Comparison of ENCODE assay signal across 16 cellular contexts in genomic region chr20:53617791-53618489, GRCh38. TPM values are rescaled to one million over a fixed set of nuclear protein-coding genes. Genes with fewer than 3 reads are reported as not detected.
DNase-seq lines count a peak whose midpoint lies in the region; ATAC-seq, FAIRE-seq and TF ChIP-seq lines count a peak whose summit lies in the region.
"Had no signal": no experiment of that assay in that cellular context is flagged by ENCODE, and none has a peak within 500 bp of the region (broad histone marks: within the 10 kb centered on the region; RNA-seq: fewer than 3 reads in every experiment).

No MANE protein-coding gene starts in this region.

- BruUV-seq in K562 (replicated peaks; lab: Mats Ljungman, UMichigan), result no TSS peak
- BruUV-seq in HepG2 (replicated peaks; lab: Mats Ljungman, UMichigan), result no TSS peak

- no peak overlapping the region for H3K4me2 ChIP-seq in A549
- H3K4me2 ChIP-seq in K562 (ENCODE audit: insufficient read depth, low read length), result no peak overlapping the region
- H3K4me2 ChIP-seq in HepG2 (ENCODE audit: low read depth, low read length), result no peak overlapping the region

- in situ Hi-C loops in K562 (cut with MboI) (no loop called here), HepG2 (cut with HindIII; ENCODE audit: extremely low pct_ligation_motif_present, low pct_unique_long_range_greater_than_20kb) (no loop called here)

- H3K27me3 ChIP-seq in K562 (ENCODE audit: control insufficient read depth in 2 of 2, insufficient read depth in 2 of 2, low read length in 2 of 2), result no peaks in the 10 kb centered on the region
- H3K27me3 ChIP-seq in HepG2 (ENCODE audit: control insufficient read depth in 1 of 2, insufficient read depth in 2 of 2, low read length in 2 of 2), result no peaks in the 10 kb centered on the region
- H3K27me3 ChIP-seq in WERI-Rb-1 (ENCODE audit: insufficient read depth, low read depth, severe bottlenecking), result no peaks in the 10 kb centered on the region

- H3K9me3 ChIP-seq in A549 (no peaks in the 10 kb centered on the region), K562 (replicated peaks; ENCODE audit: control insufficient read depth, insufficient read depth, low read depth, low read length) (no peaks in the 10 kb centered on the region), HepG2 (ENCODE audit: low read length) (no peaks in the 10 kb centered on the region), WERI-Rb-1 (ENCODE audit: severe bottlenecking) (no peaks in the 10 kb centered on the region)

- no peak for TF ChIP-seq EP300 in A549 (IDR thresholded peaks at IDR 0.05)
- TF ChIP-seq EP300 in K562 (IDR thresholded peaks at IDR 0.05; ENCODE audit: low read length), result no peak
- TF ChIP-seq EP300 in HepG2 (IDR thresholded peaks at IDR 0.05; ENCODE audit: low read depth in 2 of 2, low read length in 2 of 2), result no peak
- no peak for TF ChIP-seq EP300 in HepG2 (CRISPR knock-in tag; IDR thresholded peaks at IDR 0.05; ENCODE audit: borderline replicate concordance)

- ATAC-seq in A549 (no peak), K562 (no peak), HepG2 (no peak), left lobe of liver (no peak)

- H3K27ac ChIP-seq in A549 (peak overlapping the region; percentile 9 to 70; a peak in 4 of 6 replicates), K562 (ENCODE audit: extremely low read depth, low read depth, low read length) (no peak overlapping the region), HepG2 (ENCODE audit: extremely low read length, insufficient read depth, low read length) (no peak overlapping the region), WERI-Rb-1 (no peak overlapping the region)

- no peak for DNase-seq in A549 (ENCODE audit: low read depth in 1 of 2, low spot score in 1 of 2)
- peak; percentile 42 for DNase-seq in M059J (ENCODE audit: low read depth)
- DNase-seq in K562 (ENCODE audit: extremely low read depth in 1 of 4, low spot score in 3 of 4), result no peak
- DNase-seq in HepG2 (ENCODE audit: low spot score), result no peak
- no peak for DNase-seq in DMS153 (lab: John Stamatoyannopoulos, UW)
- no peak for DNase-seq in GM10248 (ENCODE audit: extremely low spot score)
- no peak for DNase-seq in WERI-Rb-1
- DNase-seq in left lobe of liver (ENCODE audit: low spot score), result no peak
- DNase-seq: COR-L47, DMS79, GDM1, MV-4-11, NCI-H1436, NCI-H2029 treated with DMSO at 0.1 percent for 48 hours, NCI-H510A treated with DMSO at 0.1 percent for 48 hours had no signal

- CTCF ChIA-PET in A549 (lab: Yijun Ruan, JAX), result interaction anchor here (1.2 kb wide), 1 partner anchor 110 kb away, joined by 3 read pairs; no protein-coding TSS in a partner anchor
- CTCF ChIA-PET in K562 (lab: Yijun Ruan, JAX; ENCODE audit: low intra/inter-chr PET ratio), result no interaction called here
- CTCF ChIA-PET in HepG2 (lab: Yijun Ruan, JAX; ENCODE audit: low intra/inter-chr PET ratio, low total read pairs), result no interaction called here
- CTCF ChIA-PET in GM10248 (lab: Yijun Ruan, JAX), result interaction anchor here (1.3 kb wide), 1 partner anchor 24 kb away, joined by 4 read pairs; no protein-coding TSS in a partner anchor

- intact Hi-C loops in K562 (cut with micrococcal nuclease), result no loop called here
- intact Hi-C loops in HepG2 (cut with micrococcal nuclease; ENCODE audit: unreplicated experiment), result no loop called here

- WGBS in A549 (ENCODE audit: missing lambda C conversion rate), result 83% methylated on average over 10 of the region's 10 CpGs
- WGBS in K562 (ENCODE audit: insufficient coverage, low coverage, missing lambda C conversion rate), result 82% methylated on average over 9 of the region's 10 CpGs
- 80% methylated on average over 10 of the region's 10 CpGs for WGBS in HepG2 (ENCODE audit: low lambda C conversion rate)

- TF ChIP-seq RAD21 in A549 (conservative IDR thresholded peaks at IDR 0.05 in 1 of 2, IDR thresholded peaks at IDR 0.05 in 1 of 2), result no peak
- no peak for TF ChIP-seq RAD21 in K562 (CRISPR knock-in tag; conservative IDR thresholded peaks at IDR 0.05 in 1 of 2, IDR thresholded peaks at IDR 0.05 in 1 of 2)
- no peak for TF ChIP-seq RAD21 in HepG2 (CRISPR knock-in tag; IDR thresholded peaks at IDR 0.05)

- H2AFZ ChIP-seq in K562 (ENCODE audit: low read depth, low read length) (no peak overlapping the region), HepG2 (ENCODE audit: low read length) (no peak overlapping the region)

- H4K20me1 ChIP-seq in K562 (replicated peaks; ENCODE audit: control insufficient read depth, insufficient read depth, low read length) (no peaks in the 10 kb centered on the region), HepG2 (ENCODE audit: insufficient read depth, low read length) (no peaks in the 10 kb centered on the region)

- H3K4me1 ChIP-seq in A549, result peaks cover 38% of the 10 kb centered on the region
- H3K4me1 ChIP-seq in K562 (replicated peaks in 1 of 2; ENCODE audit: control insufficient read depth in 2 of 2, insufficient read depth in 2 of 2, low read length in 2 of 2), result peaks cover 18 to 37% of the 10 kb centered on the region in 2 experiments
- H3K4me1 ChIP-seq in HepG2 (ENCODE audit: insufficient read depth, low read length), result peaks cover 29% of the 10 kb centered on the region

- TF ChIP-seq CTCF in A549 (IDR thresholded peaks at IDR 0.05) (no peak), K562 (IDR thresholded peaks at IDR 0.05 in 2 of 3, conservative IDR thresholded peaks at IDR 0.05 in 1 of 3; ENCODE audit: insufficient read depth in 2 of 3, low read depth in 1 of 3, low read length in 3 of 3) (no peak), HepG2 (CRISPR knock-in tag; IDR thresholded peaks at IDR 0.05) (no peak), GM10248 (IDR thresholded peaks at IDR 0.05; ENCODE audit: control extremely low read depth, extremely low read depth, low read depth, missing control alignments) (no peak), WERI-Rb-1 (IDR thresholded peaks at IDR 0.05; ENCODE audit: low read depth, low read length) (no peak)

- no peak overlapping the region for H3K4me3 ChIP-seq in A549
- no peak overlapping the region for H3K4me3 ChIP-seq in K562
- H3K4me3 ChIP-seq in HepG2 (replicated peaks in 1 of 3; ENCODE audit: insufficient read depth in 1 of 3, low read depth in 2 of 3, low read length in 3 of 3), result no peak overlapping the region
- H3K4me3 ChIP-seq in WERI-Rb-1 (ENCODE audit: low read depth, low read length), result no peak overlapping the region

- FAIRE-seq in A549 (lab: Jason Lieb, UNC), result no peak
- no peak for FAIRE-seq in K562 (lab: Jason Lieb, UNC)
- no peak for FAIRE-seq in HepG2 (lab: Jason Lieb, UNC)
- FAIRE-seq: H54 had no signal

- H3K9me1 ChIP-seq in K562 (ENCODE audit: control insufficient read depth, insufficient read depth, low read length), result no peaks in the 10 kb centered on the region

- no peaks in the 10 kb centered on the region for H3K36me3 ChIP-seq in K562 (ENCODE audit: control insufficient read depth, insufficient read depth, low read length)
- no peaks in the 10 kb centered on the region for H3K36me3 ChIP-seq in HepG2 (replicated peaks in 1 of 2; ENCODE audit: control insufficient read depth in 1 of 2, insufficient read depth in 2 of 2, low read length in 2 of 2)
- no peaks in the 10 kb centered on the region for H3K36me3 ChIP-seq in WERI-Rb-1

- POLR2A ChIA-PET in A549 (lab: Yijun Ruan, JAX) (interaction anchor here (0.7 kb wide), 1 partner anchor 218 kb away, joined by 3 read pairs; no protein-coding TSS in a partner anchor), K562 (lab: Yijun Ruan, JAX) (no interaction called here), HepG2 (lab: Yijun Ruan, JAX) (no interaction called here), GM10248 (lab: Yijun Ruan, JAX) (no interaction called here)

- no peaks in the 10 kb centered on the region for H3K79me2 ChIP-seq in K562 (ENCODE audit: control insufficient read depth, insufficient read depth, low read length)
- no peaks in the 10 kb centered on the region for H3K79me2 ChIP-seq in HepG2 (ENCODE audit: insufficient read depth, low read length)

- no peak for TF ChIP-seq POLR2A in A549 (IDR thresholded peaks at IDR 0.05; ENCODE audit: low read length)
- no peak for TF ChIP-seq POLR2A in K562 (conservative IDR thresholded peaks at IDR 0.05)
- TF ChIP-seq POLR2A in HepG2 (IDR thresholded peaks at IDR 0.05; ENCODE audit: insufficient read depth in 1 of 2, low read depth in 2 of 2, low read length in 2 of 2), result no peak

- H3K9ac ChIP-seq in K562 (ENCODE audit: insufficient read depth in 1 of 2, low read depth in 2 of 2, low read length in 2 of 2) (no peak overlapping the region), HepG2 (ENCODE audit: insufficient read depth, low read depth, low read length) (no peak overlapping the region)

RNA-seq across cellular contexts. Expression of gene ZNF217, which starts 24.3 kb away (rescaled TPM):
- 22.2 and 29.5 TPM in 2 replicates for polyA plus RNA-seq in A549 (2011; rRNA removed)
- polyA plus RNA-seq in A549 (2012; cell fraction: cytosol; rRNA removed), result 6.8 and 8.8 TPM in 2 replicates
- 8.9 and 11.6 TPM in 2 replicates for polyA plus RNA-seq in A549 (2012; cell fraction: nucleus; rRNA removed)
- 28.1 to 30.5 TPM (median 29.9 TPM) in 3 replicates for polyA plus RNA-seq in A549 (2017; fragmentation: RNase III; extraction: RNeasy Plus Mini Kit Qiagen cat#74134 plus additional on column Dnase treatment)
- polyA minus RNA-seq in A549 (2011; rRNA and poly(A)+ RNA removed), result 48.5 and 50.5 TPM in 2 replicates
- 22.8 and 46.7 TPM in 2 replicates for total RNA-seq in M059J (2014; rRNA removed; shearing (Covaris generic))
- 27.8 and 53.4 TPM in 2 replicates for total RNA-seq in K562 (2011; cell fraction: chromatin; rRNA removed; ENCODE audit: low replicate concordance)
- 21.3 and 24.7 TPM in 2 replicates for total RNA-seq in K562 (2011; cell fraction: nucleolus; rRNA removed)
- total RNA-seq in K562 (2011; cell fraction: nucleoplasm; rRNA removed), result 26.2 and 28.5 TPM in 2 replicates
- 16.8 and 17.7 TPM in 2 replicates for total RNA-seq in K562 (2014; rRNA removed)
- total RNA-seq in K562 (2014; rRNA removed; fragmentation: Illumina TruSeq; extraction: Trizol), result 23.4 and 25.0 TPM in 2 replicates
- total RNA-seq in K562 (2015; rRNA removed; fragmentation: Illumina TruSeq; extraction: Trizol), result 18.7 and 21.8 TPM in 2 replicates
- total RNA-seq in K562 (2021), result 39.7 and 41.8 TPM in 2 replicates
- polyA plus RNA-seq in K562 (2011; rRNA removed), result 11.4 and 12.9 TPM in 2 replicates
- 6.8 and 8.6 TPM in 2 replicates for polyA plus RNA-seq in K562 (2011; cell fraction: cytosol; rRNA removed)
- polyA plus RNA-seq in K562 (2011; cell fraction: nucleus; rRNA removed), result 19.8 and 24.3 TPM in 2 replicates
- 17.7 and 21.1 TPM in 2 replicates for polyA plus RNA-seq in K562 (2012)
- 19.3 and 26.7 TPM in 2 replicates for polyA plus RNA-seq in K562 (2014; fragmentation: Illumina TruSeq; extraction: Trizol)
- 1 to 10 TPM; 3.0 to 7.1 TPM for polyA plus RNA-seq in K562 (2014; fragmentation: Nextera tagmentation; extraction: Ambion mirVana)
- polyA plus RNA-seq in K562 (2014; rRNA removed), result 16.0 and 23.5 TPM in 2 replicates
- 36.2 and 44.6 TPM in 2 replicates for polyA minus RNA-seq in K562 (2011; rRNA and poly(A)+ RNA removed)
- polyA minus RNA-seq in K562 (2011; cell fraction: cytosol; rRNA and poly(A)+ RNA removed), result 21.7 and 25.7 TPM in 2 replicates
- polyA minus RNA-seq in K562 (2011; cell fraction: nucleus; rRNA and poly(A)+ RNA removed), result 19.7 and 29.4 TPM in 2 replicates
- total RNA-seq in HepG2 (2016; rRNA removed; fragmentation: Illumina TruSeq; extraction: Trizol), result 29.8 and 65.0 TPM in 2 replicates
- 3.8 and 3.9 TPM in 2 replicates for total RNA-seq in HepG2 (2016; cell fraction: cytosol; rRNA removed; fragmentation: Illumina TruSeq; extraction: Trizol; ENCODE audit: low read depth)
- total RNA-seq in HepG2 (2016; cell fraction: insoluble cytoplasmic fraction; rRNA removed; fragmentation: Illumina TruSeq; extraction: Trizol), result 30.1 and 52.5 TPM in 2 replicates
- total RNA-seq in HepG2 (2016; cell fraction: membrane; rRNA removed; fragmentation: Illumina TruSeq; extraction: Trizol), result 17.5 and 18.9 TPM in 2 replicates
- total RNA-seq in HepG2 (2016; cell fraction: nucleus; rRNA removed; fragmentation: Illumina TruSeq; extraction: Trizol), result 46.4 and 49.3 TPM in 2 replicates
- polyA plus RNA-seq in HepG2 (2011; rRNA removed), result 22.3 and 23.7 TPM in 2 replicates
- polyA plus RNA-seq in HepG2 (2011; cell fraction: cytosol; rRNA removed), result 16.1 and 20.6 TPM in 2 replicates
- 28.1 and 34.2 TPM in 2 replicates for polyA plus RNA-seq in HepG2 (2011; cell fraction: nucleus; rRNA removed)
- 30.6 and 41.2 TPM in 2 replicates for polyA plus RNA-seq in HepG2 (2012)
- 0.85 and 1.1 TPM in 2 replicates for polyA plus RNA-seq in HepG2 (2016; cell fraction: cytosol; fragmentation: Illumina TruSeq; extraction: Trizol; ENCODE audit: low read depth)
- 50.4 and 54.5 TPM in 2 replicates for polyA plus RNA-seq in HepG2 (2016; cell fraction: insoluble cytoplasmic fraction; fragmentation: Illumina TruSeq; extraction: Trizol; ENCODE audit: low read depth)
- 5.7 and 6.3 TPM in 2 replicates for polyA plus RNA-seq in HepG2 (2016; cell fraction: membrane; fragmentation: Illumina TruSeq; extraction: Trizol; ENCODE audit: low read depth)
- 66.7 and 71.5 TPM in 2 replicates for polyA plus RNA-seq in HepG2 (2016; cell fraction: nucleus; fragmentation: Illumina TruSeq; extraction: Trizol; ENCODE audit: insufficient read depth, low read depth)
- polyA minus RNA-seq in HepG2 (2011; rRNA and poly(A)+ RNA removed; ENCODE audit: low replicate concordance), result 13.5 and 82.3 TPM in 2 replicates
- 62.7 and 65.9 TPM in 2 replicates for polyA minus RNA-seq in HepG2 (2011; cell fraction: cytosol; rRNA and poly(A)+ RNA removed)
- 63.2 and 86.3 TPM in 2 replicates for polyA minus RNA-seq in HepG2 (2011; cell fraction: nucleus; rRNA and poly(A)+ RNA removed)
- total RNA-seq in left lobe of liver, result 11.1 TPM

Comparison
In these comparisons a context has a peak if more than half of its experiments do, and no peak if none do; other contexts are left out.
1. H3K27ac ChIP-seq: peak in A549 (2 of 2); none in K562 (single experiment), HepG2 (single experiment) and WERI-Rb-1 (single experiment).
2. CTCF ChIA-PET loops: an anchor here in A549 (1.2 kb wide) and GM10248 (1.3 kb wide); none called in K562 and HepG2.